ENCODE assay signal across 8 cellular contexts in genomic region chr10:32379314-32379949, GRCh38. TPM values are rescaled to one million over a fixed set of nuclear protein-coding genes. Genes with fewer than 3 reads are reported as not detected.
A peak's percentile ranks its signal among the peaks of the same experiment; 100 is the strongest.
DNase-seq lines count a peak whose midpoint lies in the region; ATAC-seq, FAIRE-seq and TF ChIP-seq lines count a peak whose summit lies in the region.

No MANE protein-coding gene starts in this region.

- intact Hi-C loops in aorta (cut with DNase I): loop anchor here in 1 of 2 donors (2.0 kb wide), 1 partner anchor 67 kb away; the partner anchor contains the start of gene CCDC7

- WGBS in mesenchymal stem cell: 6% methylated on average over 3 of the region's 10 CpGs
- 8 to 9% methylated on average over 10 of the region's 10 CpGs for WGBS in aorta, 2 donors

- no peaks in the 10 kb centered on the region for H3K36me3 ChIP-seq in endocrine pancreas (ENCODE audit: control insufficient read depth, insufficient read depth, low read length)
- no peaks in the 10 kb centered on the region for H3K36me3 ChIP-seq in mesenchymal stem cell (ENCODE audit: control insufficient read depth in 1 of 2, insufficient read depth in 2 of 2, low read depth in 1 of 2, low read length in 2 of 2)
- no peaks in the 10 kb centered on the region for H3K36me3 ChIP-seq in aorta (ENCODE audit: control insufficient read depth in 1 of 2, insufficient read depth in 2 of 2, low read length in 1 of 2)

- no peak overlapping the region for H2AFZ ChIP-seq in mesenchymal stem cell (ENCODE audit: low read depth, low read length)

- peak overlapping the region; percentile 10 for H3K9ac ChIP-seq in endocrine pancreas (ENCODE audit: control insufficient read depth, insufficient read depth, low read length)
- H3K9ac ChIP-seq in mesenchymal stem cell (ENCODE audit: low read length): peak overlapping the region; percentile 95

- H3K27ac ChIP-seq in RWPE1: no peak overlapping the region
- H3K27ac ChIP-seq in mesenchymal stem cell (ENCODE audit: low read length, poor library complexity, severe bottlenecking): peak overlapping the region; percentile 93
- no peak overlapping the region for H3K27ac ChIP-seq in aorta (ENCODE audit: low read depth in 1 of 2, low read length in 2 of 2)

- peaks cover 8% of the 10 kb centered on the region for H3K4me1 ChIP-seq in endocrine pancreas (ENCODE audit: control insufficient read depth, insufficient read depth, low read length)
- H3K4me1 ChIP-seq in mesenchymal stem cell (ENCODE audit: control insufficient read depth, insufficient read depth, low read depth, low read length): peaks cover 2% of the 10 kb centered on the region
- no peaks in the 10 kb centered on the region for H3K4me1 ChIP-seq in aorta (ENCODE audit: control insufficient read depth in 1 of 2, insufficient read depth in 2 of 2, low read length in 2 of 2)

- peak; percentile 76 for ATAC-seq in aorta (ENCODE audit: low FRiP score)

- H2BK15ac ChIP-seq in mesenchymal stem cell (ENCODE audit: low read depth, poor library complexity, severe bottlenecking): no peak overlapping the region

- no peaks in the 10 kb centered on the region for H3K9me3 ChIP-seq in endocrine pancreas (ENCODE audit: control insufficient read depth, low read length)
- no peaks in the 10 kb centered on the region for H3K9me3 ChIP-seq in mesenchymal stem cell (ENCODE audit: control insufficient read depth, low read length)
- no peaks in the 10 kb centered on the region for H3K9me3 ChIP-seq in aorta (ENCODE audit: control insufficient read depth, low read length)

- peak; percentile 22 for DNase-seq in stimulated activated CD4-positive, alpha-beta T cell treated with anti-CD3 and anti-CD28 coated beads, Interleukin-2, amount 100 ng/mL, for 4 hours (ENCODE audit: low read depth)
- no peak for DNase-seq in stimulated activated CD4-positive, alpha-beta T cell treated with anti-CD3 and anti-CD28 coated beads, Interleukin-2, amount 100 ng/mL, for 48 hours
- DNase-seq in LNCaP clone FGC (ENCODE audit: low read depth) (peak; percentile 42), RWPE1 (ENCODE audit: low spot score) (peak; percentile 55), mesenchymal stem cell (peak; percentile 51), aorta (no peak), RCC 7860 (ENCODE audit: low spot score) (no peak)

- H4K8ac ChIP-seq in mesenchymal stem cell (ENCODE audit: low read length): no peak overlapping the region

- H3K23ac ChIP-seq in mesenchymal stem cell (ENCODE audit: low read length in 2 of 2): no peak overlapping the region

- no peak overlapping the region for H4K91ac ChIP-seq in mesenchymal stem cell (ENCODE audit: low read length)

- no peak for TF ChIP-seq CTCF in LNCaP clone FGC (IDR thresholded peaks at IDR 0.05; ENCODE audit: control insufficient read depth, extremely low read depth, insufficient read depth)
- TF ChIP-seq CTCF in RWPE1 (conservative IDR thresholded peaks at IDR 0.05; ENCODE audit: low read depth): no peak

- H3K27me3 ChIP-seq in endocrine pancreas (ENCODE audit: control insufficient read depth, insufficient read depth, low read length) (no peaks in the 10 kb centered on the region), mesenchymal stem cell (ENCODE audit: control insufficient read depth in 1 of 2, insufficient read depth in 1 of 2, low read length in 2 of 2) (no peaks in the 10 kb centered on the region), aorta (ENCODE audit: control insufficient read depth in 1 of 2, insufficient read depth in 2 of 2, low read length in 1 of 2) (no peaks in the 10 kb centered on the region)

- no peak overlapping the region for H2BK5ac ChIP-seq in mesenchymal stem cell (ENCODE audit: low read depth, low read length, poor library complexity, severe bottlenecking)

- CTCF ChIA-PET in RWPE1 (lab: Yijun Ruan, JAX): interaction anchor here (0.6 kb wide), 1 partner anchor 66 kb away, joined by 4 read pairs; no protein-coding TSS in a partner anchor

- POLR2A ChIA-PET in RWPE1 (lab: Yijun Ruan, JAX; ENCODE audit: low non-redundant PET): interaction anchor here (0.6 to 0.7 kb wide), 2 partner anchors 54 to 67 kb away, joined by 3 to 8 read pairs; partner anchors contain the start of gene CCDC7

- H3K4me3 ChIP-seq in LNCaP clone FGC (ENCODE audit: low read depth, low read length): peak overlapping the region; percentile 60
- peak overlapping the region; percentile 100 for H3K4me3 ChIP-seq in endocrine pancreas (ENCODE audit: control insufficient read depth, insufficient read depth, low read length)
- H3K4me3 ChIP-seq in mesenchymal stem cell (ENCODE audit: insufficient read depth in 1 of 2, low read depth in 1 of 2, low read length in 2 of 2): peak overlapping the region in 1 of 2 experiments; percentile 88
- H3K4me3 ChIP-seq in aorta (ENCODE audit: low read length in 2 of 2): peak overlapping the region; percentile 89 to 99

- H2BK120ac ChIP-seq in mesenchymal stem cell (ENCODE audit: low read depth, low read length): no peak overlapping the region

- H2AK5ac ChIP-seq in mesenchymal stem cell (ENCODE audit: low read length, severe bottlenecking): no peak overlapping the region

- H3K18ac ChIP-seq in mesenchymal stem cell (ENCODE audit: low read depth in 1 of 2, low read length in 2 of 2): no peak overlapping the region

- FAIRE-seq in RCC 7860 (lab: Jason Lieb, UNC): no peak

- H3K79me1 ChIP-seq in mesenchymal stem cell (replicated peaks; ENCODE audit: low read length, poor library complexity, severe bottlenecking): no peaks in the 10 kb centered on the region

- H3K4me2 ChIP-seq in mesenchymal stem cell (ENCODE audit: low read length, poor library complexity, severe bottlenecking): peak overlapping the region; percentile 59

- no peak overlapping the region for H3K4ac ChIP-seq in mesenchymal stem cell (ENCODE audit: low read depth in 1 of 2, low read length in 2 of 2)

- H3K14ac ChIP-seq in mesenchymal stem cell (ENCODE audit: low read length in 2 of 2): no peak overlapping the region

- no peak overlapping the region for H2BK12ac ChIP-seq in mesenchymal stem cell (ENCODE audit: low read length in 2 of 2)

RNA-seq across cellular contexts. Expression of gene EPC1, which starts 32.5 kb away (rescaled TPM):
- polyA plus RNA-seq in mesenchymal stem cell (2013, experiment 1 of 2): 13.3 TPM
- 13.9 TPM for polyA plus RNA-seq in mesenchymal stem cell (2013, experiment 2 of 2)
- 10 to 100 TPM; 42.4 to 53.9 TPM for total RNA-seq in aorta
- 10 to 100 TPM; 15.9 to 21.8 TPM for polyA plus RNA-seq in aorta

Comparison
In these comparisons a context has a peak if more than half of its experiments do, and no peak if none do; other contexts are left out.
1. DNase-seq: peak in stimulated activated CD4-positive, alpha-beta T cell treated with anti-CD3 and anti-CD28 coated beads, Interleukin-2, amount 100 ng/mL, for 4 hours (single experiment), LNCaP clone FGC (single experiment), RWPE1 (single experiment) and mesenchymal stem cell (single experiment); none in stimulated activated CD4-positive, alpha-beta T cell treated with anti-CD3 and anti-CD28 coated beads, Interleukin-2, amount 100 ng/mL, for 48 hours (0 of 2), aorta (0 of 2) and RCC 7860 (single experiment).